ENCODE assay signal across 1 cellular context in the genomic region with DNA sequence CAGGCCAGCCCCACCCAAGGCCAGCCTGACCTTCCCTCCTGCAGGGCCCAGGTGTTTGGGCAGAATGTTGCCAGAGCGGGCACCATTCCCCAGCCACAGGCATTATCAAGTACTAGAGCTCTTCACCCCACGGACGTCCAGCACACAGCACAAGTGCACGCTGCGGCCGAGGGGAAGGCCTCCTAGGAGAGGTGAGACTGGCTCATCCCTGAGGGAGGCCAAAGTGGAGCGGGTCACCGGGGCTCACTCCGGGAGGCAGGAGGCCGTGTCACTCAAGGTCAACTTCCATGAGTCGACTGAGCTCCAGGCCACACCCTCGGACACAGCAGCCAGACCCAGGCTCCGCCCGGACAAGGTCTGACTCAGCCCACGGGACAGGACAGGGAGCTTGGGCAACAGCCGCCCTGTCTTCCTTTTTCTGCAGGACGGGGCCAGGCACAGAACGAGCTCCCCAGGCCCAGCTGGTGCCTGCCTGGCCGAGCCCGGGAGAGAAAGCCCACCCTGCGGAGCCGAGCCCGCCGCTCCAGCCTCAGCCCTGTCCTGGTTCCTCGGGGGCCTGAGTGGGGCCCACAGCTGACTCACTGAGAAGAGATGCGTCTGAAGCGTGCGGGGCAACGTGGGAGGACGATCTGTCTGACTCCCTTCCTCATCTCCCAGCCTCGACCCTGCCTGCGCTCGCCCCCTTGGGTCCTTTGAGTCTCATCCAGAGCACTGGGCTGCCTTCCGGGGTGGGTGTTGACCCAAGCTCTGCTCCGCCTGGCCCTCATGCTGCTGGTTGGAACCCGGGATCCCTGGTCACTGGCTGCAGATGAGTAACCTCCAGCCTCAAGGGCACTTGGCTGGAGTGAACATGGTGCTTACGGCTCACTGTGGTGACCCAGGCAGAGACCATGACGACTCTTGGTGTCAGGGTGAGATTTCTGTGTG.
TF ChIP-seq lines count a peak whose summit lies in the region.

No MANE protein-coding gene starts in this region.

TF ChIP-seq in SK-N-SH, 30 proteins besides CTCF, POLR2A, EP300 and RAD21 (continued from another document):
- TF ChIP-seq, protein P1, sequence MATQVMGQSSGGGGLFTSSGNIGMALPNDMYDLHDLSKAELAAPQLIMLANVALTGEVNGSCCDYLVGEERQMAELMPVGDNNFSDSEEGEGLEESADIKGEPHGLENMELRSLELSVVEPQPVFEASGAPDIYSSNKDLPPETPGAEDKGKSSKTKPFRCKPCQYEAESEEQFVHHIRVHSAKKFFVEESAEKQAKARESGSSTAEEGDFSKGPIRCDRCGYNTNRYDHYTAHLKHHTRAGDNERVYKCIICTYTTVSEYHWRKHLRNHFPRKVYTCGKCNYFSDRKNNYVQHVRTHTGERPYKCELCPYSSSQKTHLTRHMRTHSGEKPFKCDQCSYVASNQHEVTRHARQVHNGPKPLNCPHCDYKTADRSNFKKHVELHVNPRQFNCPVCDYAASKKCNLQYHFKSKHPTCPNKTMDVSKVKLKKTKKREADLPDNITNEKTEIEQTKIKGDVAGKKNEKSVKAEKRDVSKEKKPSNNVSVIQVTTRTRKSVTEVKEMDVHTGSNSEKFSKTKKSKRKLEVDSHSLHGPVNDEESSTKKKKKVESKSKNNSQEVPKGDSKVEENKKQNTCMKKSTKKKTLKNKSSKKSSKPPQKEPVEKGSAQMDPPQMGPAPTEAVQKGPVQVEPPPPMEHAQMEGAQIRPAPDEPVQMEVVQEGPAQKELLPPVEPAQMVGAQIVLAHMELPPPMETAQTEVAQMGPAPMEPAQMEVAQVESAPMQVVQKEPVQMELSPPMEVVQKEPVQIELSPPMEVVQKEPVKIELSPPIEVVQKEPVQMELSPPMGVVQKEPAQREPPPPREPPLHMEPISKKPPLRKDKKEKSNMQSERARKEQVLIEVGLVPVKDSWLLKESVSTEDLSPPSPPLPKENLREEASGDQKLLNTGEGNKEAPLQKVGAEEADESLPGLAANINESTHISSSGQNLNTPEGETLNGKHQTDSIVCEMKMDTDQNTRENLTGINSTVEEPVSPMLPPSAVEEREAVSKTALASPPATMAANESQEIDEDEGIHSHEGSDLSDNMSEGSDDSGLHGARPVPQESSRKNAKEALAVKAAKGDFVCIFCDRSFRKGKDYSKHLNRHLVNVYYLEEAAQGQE (IDR thresholded peaks at IDR 0.05; ENCODE audit: low read depth, low read length), result 0 out of 2 replicates have a peak, but pooled peaks have one; percentile 17
- TF ChIP-seq TAF1 (IDR thresholded peaks at IDR 0.05; ENCODE audit: borderline replicate concordance, low read depth, low read length) (peak; percentile 37; the same call in 1 of the 2 replicates), FOSL2 (IDR thresholded peaks at IDR 0.05; ENCODE audit: borderline replicate concordance, low read depth) (peak; percentile 62; the same call in 1 of the 2 replicates)
- TF ChIP-seq, protein P2, sequence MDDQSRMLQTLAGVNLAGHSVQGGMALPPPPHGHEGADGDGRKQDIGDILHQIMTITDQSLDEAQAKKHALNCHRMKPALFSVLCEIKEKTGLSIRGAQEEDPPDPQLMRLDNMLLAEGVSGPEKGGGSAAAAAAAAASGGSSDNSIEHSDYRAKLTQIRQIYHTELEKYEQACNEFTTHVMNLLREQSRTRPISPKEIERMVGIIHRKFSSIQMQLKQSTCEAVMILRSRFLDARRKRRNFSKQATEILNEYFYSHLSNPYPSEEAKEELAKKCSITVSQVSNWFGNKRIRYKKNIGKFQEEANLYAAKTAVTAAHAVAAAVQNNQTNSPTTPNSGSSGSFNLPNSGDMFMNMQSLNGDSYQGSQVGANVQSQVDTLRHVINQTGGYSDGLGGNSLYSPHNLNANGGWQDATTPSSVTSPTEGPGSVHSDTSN (IDR thresholded peaks at IDR 0.05), result peak; percentile 76
